28 cellular contexts compared by ENCODE assay signal in genomic region chr2:235900631-235901030, GRCh38.
A peak's percentile ranks its signal among the peaks of the same experiment; 100 is the strongest.
DNase-seq lines count a peak whose midpoint lies in the region; ATAC-seq, FAIRE-seq and TF ChIP-seq lines count a peak whose summit lies in the region.
"Had no signal": no experiment of that assay in that cellular context is flagged by ENCODE, and none has a peak within 500 bp of the region (broad histone marks: within the 10 kb centered on the region; RNA-seq: fewer than 3 reads in every experiment).

No MANE protein-coding gene starts in this region.

- H3K9me3 ChIP-seq in endothelial cell of umbilical vein (replicated peaks; ENCODE audit: control insufficient read depth, insufficient read depth, low read length): no peaks in the 10 kb centered on the region
- H3K9me3 ChIP-seq: sigmoid colon, stomach had no signal

- no TSS peak for BruUV-seq in endothelial cell of umbilical vein (replicated peaks; lab: Mats Ljungman, UMichigan)

- no peaks in the 10 kb centered on the region for H3K9me1 ChIP-seq in endothelial cell of umbilical vein (replicated peaks; ENCODE audit: control insufficient read depth, extremely low read depth, insufficient read depth, low read length)

- no peaks in the 10 kb centered on the region for H3K4me1 Mint-ChIP-seq in type B pancreatic cell (ENCODE audit: unreplicated experiment)
- H3K4me1 Mint-ChIP-seq: activated CD4-positive, alpha-beta memory T cell treated with anti-CD3 and anti-CD28 coated beads, Interleukin-2, amount 10 ng/mL, durations not matched to agents 7 days and 5 days; CD8-positive, alpha-beta memory T cell; central memory CD8-positive, alpha-beta T cell; naive thymus-derived CD8-positive, alpha-beta T cell had no signal

- DNase-seq in AG10803 (ENCODE audit: low read depth) (peak; percentile 8), LHCN-M2 (ENCODE audit: low read depth) (peak; percentile 13), endothelial cell of umbilical vein (ENCODE audit: low read depth, low spot score) (peak; percentile 37), kidney glomerular epithelial cell (lab: John Stamatoyannopoulos, UW) (peak; percentile 12), amygdala (lab: John Stamatoyannopoulos, UW) (no peak), type B pancreatic cell (ENCODE audit: extremely low spot score, unreplicated experiment) (no peak), GOT3 (lab: John Stamatoyannopoulos, UW) (no peak)
- DNase-seq: activated CD4-positive, alpha-beta memory T cell treated with anti-CD3 and anti-CD28 coated beads, Interleukin-2, amount 10 ng/mL, durations not matched to agents 7 days and 5 days; activated CD8-positive, alpha-beta memory T cell treated with anti-CD3 and anti-CD28 coated beads, Interleukin-2, amount 50 U/mL, for 4 hours; activated naive CD4-positive, alpha-beta T cell treated with Interleukin-2 at 50 U/mL for 16 hours; CD8-positive, alpha-beta memory T cell; DMS 273 treated with DMSO at 0.1 percent for 48 hours; hypothalamus; midbrain; naive thymus-derived CD8-positive, alpha-beta T cell; NCI-H1048; NCI-H1694; NCI-H526; NK-92 treated with Interleukin-12 subunit alpha and Interleukin-12 subunit beta, amount 100 ng/mL, for 24 hours; SHP77; sigmoid colon; stimulated activated CD4-positive, alpha-beta T cell treated with anti-CD3 and anti-CD28 coated beads, Interleukin-4, amount 100 ng/mL, for 1 hour; stomach had no signal

- H3K9me3 Mint-ChIP-seq in type B pancreatic cell: no peaks in the 10 kb centered on the region
- H3K9me3 Mint-ChIP-seq: activated CD4-positive, alpha-beta memory T cell treated with anti-CD3 and anti-CD28 coated beads, Interleukin-2, amount 10 ng/mL, durations not matched to agents 7 days and 5 days; CD8-positive, alpha-beta memory T cell; central memory CD8-positive, alpha-beta T cell; dendritic cell treated with granulocyte-macrophage colony-stimulating factor and Interleukin-4, amounts not matched to agents 40 ng/mL and 50 ng/mL, for 4 days; naive thymus-derived CD8-positive, alpha-beta T cell had no signal

- H3K27me3 ChIP-seq in endothelial cell of umbilical vein (ENCODE audit: control insufficient read depth in 2 of 2, insufficient read depth in 2 of 2, low read length in 2 of 2): no peaks in the 10 kb centered on the region
- H3K27me3 ChIP-seq: sigmoid colon, stomach had no signal

- POLR2A ChIA-PET in endothelial cell of umbilical vein (lab: Charles Lee): no interaction called here

- CTCF ChIA-PET in endothelial cell of umbilical vein (lab: Charles Lee): interaction anchor here (1.2 kb wide), 1 partner anchor 11 kb away, joined by 5 read pairs; no protein-coding TSS in a partner anchor

- no peak for FAIRE-seq in endothelial cell of umbilical vein (lab: Jason Lieb, UNC)
- FAIRE-seq: GM12891 had no signal

- H3K4me1 ChIP-seq in endothelial cell of umbilical vein (ENCODE audit: control insufficient read depth, extremely low read depth, insufficient read depth, low read length): peaks cover 23% of the 10 kb centered on the region
- H3K4me1 ChIP-seq: sigmoid colon, stomach had no signal

- no peak overlapping the region for H3K4me2 ChIP-seq in endothelial cell of umbilical vein (ENCODE audit: insufficient read depth, low read length)

- no peaks in the 10 kb centered on the region for H3K36me3 ChIP-seq in endothelial cell of umbilical vein (ENCODE audit: control insufficient read depth in 2 of 2, extremely low read depth in 1 of 2, insufficient read depth in 2 of 2, low read length in 2 of 2)
- H3K36me3 ChIP-seq: sigmoid colon had no signal

- H3K27ac Mint-ChIP-seq in type B pancreatic cell: no peak overlapping the region
- H3K27ac Mint-ChIP-seq: activated CD4-positive, alpha-beta memory T cell treated with anti-CD3 and anti-CD28 coated beads, Interleukin-2, amount 10 ng/mL, durations not matched to agents 7 days and 5 days; CD8-positive, alpha-beta memory T cell; dendritic cell treated with granulocyte-macrophage colony-stimulating factor and Interleukin-4, amounts not matched to agents 40 ng/mL and 50 ng/mL, for 4 days; naive thymus-derived CD8-positive, alpha-beta T cell; progenitor cell of endocrine pancreas had no signal

- no peak overlapping the region for H3K4me3 Mint-ChIP-seq in type B pancreatic cell
- H3K4me3 Mint-ChIP-seq: activated CD4-positive, alpha-beta memory T cell treated with anti-CD3 and anti-CD28 coated beads, Interleukin-2, amount 10 ng/mL, durations not matched to agents 7 days and 5 days; CD8-positive, alpha-beta memory T cell; central memory CD8-positive, alpha-beta T cell; dendritic cell treated with granulocyte-macrophage colony-stimulating factor and Interleukin-4, amounts not matched to agents 40 ng/mL and 50 ng/mL, for 4 days; naive thymus-derived CD8-positive, alpha-beta T cell had no signal

- H3K27me3 Mint-ChIP-seq in type B pancreatic cell: no peaks in the 10 kb centered on the region
- H3K27me3 Mint-ChIP-seq: CD8-positive, alpha-beta memory T cell; central memory CD8-positive, alpha-beta T cell had no signal

- H2AFZ ChIP-seq in endothelial cell of umbilical vein (ENCODE audit: low read depth, low read length): no peak overlapping the region

- no peak overlapping the region for H3K4me3 ChIP-seq in AG10803 (ENCODE audit: low read length)
- no peak overlapping the region for H3K4me3 ChIP-seq in endothelial cell of umbilical vein (replicated peaks in 1 of 3; ENCODE audit: insufficient read depth in 1 of 3, low read depth in 1 of 3, low read length in 3 of 3)
- H3K4me3 ChIP-seq: sigmoid colon, stomach had no signal

- peak overlapping the region; percentile 43 for H3K27ac ChIP-seq in endothelial cell of umbilical vein (ENCODE audit: insufficient read depth, low read depth, low read length)
- H3K27ac ChIP-seq: sigmoid colon, stomach had no signal

- intact Hi-C loops in endothelial cell of umbilical vein (cut with micrococcal nuclease): loop anchor here (1.0 to 2.0 kb wide), 2 partner anchors 36 to 40 kb away; no protein-coding TSS in a partner anchor

- TF ChIP-seq CTCF in AG10803 (conservative IDR thresholded peaks at IDR 0.05; ENCODE audit: low read length) (no peak), endothelial cell of umbilical vein (IDR thresholded peaks at IDR 0.05; ENCODE audit: extremely low read depth in 1 of 2, insufficient read depth in 1 of 2, low read depth in 1 of 2, low read length in 2 of 2) (no peak), type B pancreatic cell (conservative IDR thresholded peaks at IDR 0.05) (no peak)

- no peaks in the 10 kb centered on the region for H3K79me2 ChIP-seq in endothelial cell of umbilical vein (ENCODE audit: control insufficient read depth, insufficient read depth, low read length)

- no peak for TF ChIP-seq POLR2A in endothelial cell of umbilical vein (IDR thresholded peaks at IDR 0.05; ENCODE audit: low read depth, low read length)

- no peaks in the 10 kb centered on the region for H4K20me1 ChIP-seq in endothelial cell of umbilical vein (replicated peaks; ENCODE audit: control insufficient read depth, extremely low read depth, insufficient read depth, low read length)

- dilution Hi-C loops in endothelial cell of umbilical vein (cut with MboI; ENCODE audit: extremely low pct_ligation_motif_present, low sequenced_read_pairs): no loop called here

- no peak for ATAC-seq in HG03571 (IDR thresholded peaks at IDR 0.05; ENCODE audit: unreplicated experiment)
- ATAC-seq: naive thymus-derived CD8-positive, alpha-beta T cell had no signal

- no peak overlapping the region for H3K9ac ChIP-seq in endothelial cell of umbilical vein (replicated peaks; ENCODE audit: extremely low read depth, insufficient read depth, low read length)

- peaks cover 20% of the 10 kb centered on the region for H3K36me3 Mint-ChIP-seq in type B pancreatic cell
- H3K36me3 Mint-ChIP-seq: CD8-positive, alpha-beta memory T cell; naive thymus-derived CD8-positive, alpha-beta T cell had no signal

TF ChIP-seq in endothelial cell of umbilical vein, 7 proteins besides CTCF, POLR2A, EP300 and RAD21:
- TF ChIP-seq POLR2AphosphoS5 (IDR thresholded peaks at IDR 0.05; ENCODE audit: insufficient read depth, low read depth, low read length) (no peak), MAX (IDR thresholded peaks at IDR 0.05; ENCODE audit: insufficient read depth, insufficient read length) (no peak), EZH2 (IDR thresholded peaks at IDR 0.05; ENCODE audit: borderline replicate concordance, low read depth, low read length, severe bottlenecking) (no peak)

Comparison
In these comparisons a context has a peak if more than half of its experiments do, and no peak if none do; other contexts are left out.
1. DNase-seq: peak in AG10803 (single experiment), LHCN-M2 (single experiment), endothelial cell of umbilical vein (single experiment) and kidney glomerular epithelial cell (single experiment); none in amygdala (0 of 56), type B pancreatic cell (single experiment) and GOT3 (single experiment).